Comparison of ENCODE assay signal across 9 cellular contexts in genomic region chr1:41102208-41102607, GRCh38.
DNase-seq lines count a peak whose midpoint lies in the region; ATAC-seq and TF ChIP-seq lines count a peak whose summit lies in the region.
"Had no signal": no experiment of that assay in that cellular context is flagged by ENCODE, and none has a peak within 500 bp of the region (broad histone marks: within the 10 kb centered on the region; RNA-seq: fewer than 3 reads in every experiment).

No MANE protein-coding gene starts in this region.

- no peak overlapping the region for H2BK120ac ChIP-seq in IMR-90 (ENCODE audit: low read depth, low read length)

- no peaks in the 10 kb centered on the region for H3K4me1 Mint-ChIP-seq in activated CD4-positive, alpha-beta memory T cell treated with anti-CD3 and anti-CD28 coated beads, Interleukin-2, amount 10 ng/mL, durations not matched to agents 7 days and 5 days
- H3K4me1 Mint-ChIP-seq in activated CD8-positive, alpha-beta memory T cell treated with anti-CD3 and anti-CD28 coated beads, Interleukin-2, amount 10 ng/mL, durations not matched to agents 7 days and 5 days = peaks cover 2% of the 10 kb centered on the region

- POLR2A ChIA-PET in IMR-90 (lab: Charles Lee; ENCODE audit: unreplicated experiment) = no interaction called here
- POLR2A ChIA-PET in activated CD4-positive, alpha-beta memory T cell treated with anti-CD3 and anti-CD28 coated beads, Interleukin-2, amount 10 ng/mL, durations not matched to agents 7 days and 5 days (lab: Charles Lee) = no interaction called here

- DNase-seq in IMR-90 (peak; percentile 97), breast epithelium (ENCODE audit: low spot score in 2 of 2) (peak; percentile 86 to 91), kidney tubule cell (ENCODE audit: low spot score) (peak; percentile 85), tibial nerve (ENCODE audit: low spot score in 2 of 2) (peak; percentile 77 to 84), foreskin melanocyte (no peak)
- DNase-seq in activated CD4-positive, alpha-beta memory T cell treated with anti-CD3 and anti-CD28 coated beads, Interleukin-2, amount 10 ng/mL, durations not matched to agents 7 days and 5 days = no peak
- DNase-seq in activated CD8-positive, alpha-beta memory T cell treated with anti-CD3 and anti-CD28 coated beads, Interleukin-2, amount 10 ng/mL, durations not matched to agents 7 days and 5 days = no peak

- no peak overlapping the region for H3K4me2 ChIP-seq in IMR-90 (ENCODE audit: low read depth, low read length)

- ATAC-seq in IMR-90 (ENCODE audit: low read depth) (peak; percentile 95), GM21515 (IDR thresholded peaks at IDR 0.05; ENCODE audit: unreplicated experiment) (no peak)
- ATAC-seq in activated CD8-positive, alpha-beta memory T cell treated with anti-CD3 and anti-CD28 coated beads, Interleukin-2, amount 10 ng/mL, durations not matched to agents 7 days and 5 days = no peak

- no peak overlapping the region for H4K5ac ChIP-seq in IMR-90 (ENCODE audit: low read depth, low read length)

- H3K14ac ChIP-seq in IMR-90 (replicated peaks; ENCODE audit: low read depth, low read length) = no peak overlapping the region

- no peak overlapping the region for H2BK15ac ChIP-seq in IMR-90 (ENCODE audit: low read depth, low read length)

- H3K18ac ChIP-seq in IMR-90 (ENCODE audit: low read depth, low read length) = no peak overlapping the region

- H3K9me3 Mint-ChIP-seq in activated CD4-positive, alpha-beta memory T cell treated with anti-CD3 and anti-CD28 coated beads, Interleukin-2, amount 10 ng/mL, durations not matched to agents 7 days and 5 days = no peaks in the 10 kb centered on the region
- no peaks in the 10 kb centered on the region for H3K9me3 Mint-ChIP-seq in activated CD8-positive, alpha-beta memory T cell treated with anti-CD3 and anti-CD28 coated beads, Interleukin-2, amount 10 ng/mL, durations not matched to agents 7 days and 5 days (ENCODE audit: low read depth)
- H3K9me3 Mint-ChIP-seq: dendritic cell treated with granulocyte-macrophage colony-stimulating factor and Interleukin-4, amounts not matched to agents 40 ng/mL and 50 ng/mL, for 4 days had no signal

- H3K27me3 ChIP-seq in IMR-90 (ENCODE audit: control insufficient read depth, insufficient read depth, low read length) (no peaks in the 10 kb centered on the region), breast epithelium (no peaks in the 10 kb centered on the region), tibial nerve (no peaks in the 10 kb centered on the region)

- no peaks in the 10 kb centered on the region; a peak in 1 of 4 replicates for H3K79me1 ChIP-seq in IMR-90 (ENCODE audit: low read depth in 1 of 2, low read length in 2 of 2)

- TF ChIP-seq CTCF in IMR-90 (conservative IDR thresholded peaks at IDR 0.05; ENCODE audit: low read depth, low read length) (no peak), breast epithelium (IDR thresholded peaks at IDR 0.05) (no peak), tibial nerve (IDR thresholded peaks at IDR 0.05) (no peak)

- H2BK5ac ChIP-seq in IMR-90 (ENCODE audit: low read depth, low read length, poor library complexity, severe bottlenecking) = peak overlapping the region; percentile 61

- peaks cover 2% of the 10 kb centered on the region for H3K36me3 Mint-ChIP-seq in activated CD4-positive, alpha-beta memory T cell treated with anti-CD3 and anti-CD28 coated beads, Interleukin-2, amount 10 ng/mL, durations not matched to agents 7 days and 5 days (ENCODE audit: low read depth)
- H3K36me3 Mint-ChIP-seq in activated CD8-positive, alpha-beta memory T cell treated with anti-CD3 and anti-CD28 coated beads, Interleukin-2, amount 10 ng/mL, durations not matched to agents 7 days and 5 days = peaks cover 5% of the 10 kb centered on the region

- H3K27me3 Mint-ChIP-seq in activated CD4-positive, alpha-beta memory T cell treated with anti-CD3 and anti-CD28 coated beads, Interleukin-2, amount 10 ng/mL, durations not matched to agents 7 days and 5 days = no peaks in the 10 kb centered on the region
- H3K27me3 Mint-ChIP-seq in activated CD8-positive, alpha-beta memory T cell treated with anti-CD3 and anti-CD28 coated beads, Interleukin-2, amount 10 ng/mL, durations not matched to agents 7 days and 5 days = no peaks in the 10 kb centered on the region
- H3K27me3 Mint-ChIP-seq: dendritic cell treated with granulocyte-macrophage colony-stimulating factor and Interleukin-4, amounts not matched to agents 40 ng/mL and 50 ng/mL, for 4 days had no signal

- no peak overlapping the region; the same call in 1 of the 2 replicates for H3K4ac ChIP-seq in IMR-90 (ENCODE audit: low read depth, low read length)

- dilution Hi-C loops in IMR-90 (cut with HindIII; ENCODE audit: low sequenced_read_pairs, unreplicated experiment) = no loop called here

- no peak overlapping the region for H3K9ac ChIP-seq in IMR-90 (ENCODE audit: low read depth, low read length)

- CTCF ChIA-PET in IMR-90 (lab: Yijun Ruan, JAX) = interaction anchor here (0.5 to 2.0 kb wide), 4 partner anchors 13 to 134 kb away, joined by 3 to 10 read pairs (median 4); no protein-coding TSS in a partner anchor
- CTCF ChIA-PET in activated CD4-positive, alpha-beta memory T cell treated with anti-CD3 and anti-CD28 coated beads, Interleukin-2, amount 10 ng/mL, durations not matched to agents 7 days and 5 days (lab: Charles Lee) = no interaction called here
- CTCF ChIA-PET in activated CD8-positive, alpha-beta memory T cell treated with anti-CD3 and anti-CD28 coated beads, Interleukin-2, amount 10 ng/mL, durations not matched to agents 7 days and 5 days (lab: Charles Lee) = no interaction called here

- H2BK20ac ChIP-seq in IMR-90 (ENCODE audit: low read depth, low read length) = no peak overlapping the region

- no TSS peak for BruUV-seq in IMR-90 (replicated peaks; lab: Mats Ljungman, UMichigan)

- no peaks in the 10 kb centered on the region; the same call in 1 of the 2 replicates for H4K20me1 ChIP-seq in IMR-90 (ENCODE audit: insufficient read depth, low read length)

- no peak overlapping the region for H2AFZ ChIP-seq in IMR-90 (replicated peaks; ENCODE audit: low read length, poor library complexity)

- no peak overlapping the region for H3K27ac Mint-ChIP-seq in activated CD4-positive, alpha-beta memory T cell treated with anti-CD3 and anti-CD28 coated beads, Interleukin-2, amount 10 ng/mL, durations not matched to agents 7 days and 5 days
- no peak overlapping the region for H3K27ac Mint-ChIP-seq in activated CD8-positive, alpha-beta memory T cell treated with anti-CD3 and anti-CD28 coated beads, Interleukin-2, amount 10 ng/mL, durations not matched to agents 7 days and 5 days
- H3K27ac Mint-ChIP-seq: dendritic cell treated with granulocyte-macrophage colony-stimulating factor and Interleukin-4, amounts not matched to agents 40 ng/mL and 50 ng/mL, for 4 days had no signal

- TF ChIP-seq RAD21 in IMR-90 (IDR thresholded peaks at IDR 0.05; ENCODE audit: low read length) = no peak

- intact Hi-C loops in IMR-90 (cut with micrococcal nuclease) = loop anchor here (5.0 kb wide), 1 partner anchor 140 kb away; the partner anchor contains the start of gene SCMH1
- intact Hi-C loops in breast epithelium (cut with DNase I; ENCODE audit: low total_unique reads) = no loop called here

- peak in 1 of 2 donors; percentile 83 for TF ChIP-seq EP300 in tibial nerve (IDR thresholded peaks at IDR 0.05)

- no peak overlapping the region for H4K8ac ChIP-seq in IMR-90 (ENCODE audit: low read depth in 2 of 2, low read length in 2 of 2)

- H3K4me1 ChIP-seq in IMR-90 (ENCODE audit: control insufficient read depth, insufficient read depth, low read length) = peaks cover 5% of the 10 kb centered on the region
- peaks cover 0 to 13% of the 10 kb centered on the region in 2 donors for H3K4me1 ChIP-seq in breast epithelium
- peaks cover 0 to 48% (median 20%) of the 10 kb centered on the region in 4 donors for H3K4me1 ChIP-seq in tibial nerve

- H2AK5ac ChIP-seq in IMR-90 (ENCODE audit: low read depth, low read length) = no peak overlapping the region

- H2AK9ac ChIP-seq in IMR-90 (replicated peaks; ENCODE audit: low read depth, low read length, poor library complexity) = no peak overlapping the region

- no peak overlapping the region for H3K4me3 Mint-ChIP-seq in activated CD4-positive, alpha-beta memory T cell treated with anti-CD3 and anti-CD28 coated beads, Interleukin-2, amount 10 ng/mL, durations not matched to agents 7 days and 5 days
- no peak overlapping the region for H3K4me3 Mint-ChIP-seq in activated CD8-positive, alpha-beta memory T cell treated with anti-CD3 and anti-CD28 coated beads, Interleukin-2, amount 10 ng/mL, durations not matched to agents 7 days and 5 days
- H3K4me3 Mint-ChIP-seq: dendritic cell treated with granulocyte-macrophage colony-stimulating factor and Interleukin-4, amounts not matched to agents 40 ng/mL and 50 ng/mL, for 4 days had no signal

- H3K4me3 ChIP-seq in IMR-90 (ENCODE audit: insufficient read depth, low read depth, low read length) (no peak overlapping the region), breast epithelium (no peak overlapping the region), tibial nerve (no peak overlapping the region)

- in situ Hi-C loops in IMR-90 (cut with MboI; ENCODE audit: low sequenced_read_pairs) = no loop called here

- H3K9me3 ChIP-seq in IMR-90 (ENCODE audit: control insufficient read depth, insufficient read depth, low read length) (no peaks in the 10 kb centered on the region), breast epithelium (no peaks in the 10 kb centered on the region), tibial nerve (no peaks in the 10 kb centered on the region)

- no peak overlapping the region for H3K23ac ChIP-seq in IMR-90 (ENCODE audit: low read depth, low read length)

- H3K56ac ChIP-seq in IMR-90 (ENCODE audit: extremely low read depth, insufficient read depth, low read length) = no peak overlapping the region

- H3K9me1 ChIP-seq in IMR-90 (ENCODE audit: insufficient read depth, low read length) = peaks cover 3% of the 10 kb centered on the region

- H4K91ac ChIP-seq in IMR-90 (ENCODE audit: insufficient read depth, low read depth, low read length) = no peak overlapping the region

- TF ChIP-seq POLR2A in IMR-90 (IDR thresholded peaks at IDR 0.05; ENCODE audit: low read depth, low read length) = no peak
- no peak for TF ChIP-seq POLR2A in breast epithelium (IDR thresholded peaks at IDR 0.05)
- no peak for TF ChIP-seq POLR2A in tibial nerve (IDR thresholded peaks at IDR 0.05)

- H3K27ac ChIP-seq in IMR-90 (ENCODE audit: insufficient read depth, low read length) (no peak overlapping the region), breast epithelium (peak overlapping the region; percentile 28 to 74), tibial nerve (peak overlapping the region; percentile 10 to 76 (median 58))

- no peaks in the 10 kb centered on the region for H3K36me3 ChIP-seq in IMR-90 (ENCODE audit: control insufficient read depth, insufficient read depth, low read length)
- no peaks in the 10 kb centered on the region for H3K36me3 ChIP-seq in breast epithelium
- H3K36me3 ChIP-seq in tibial nerve = no peaks in the 10 kb centered on the region

TF ChIP-seq in IMR-90, 13 proteins besides CTCF, POLR2A, EP300 and RAD21 (continues in another document):
- TF ChIP-seq MAZ (IDR thresholded peaks at IDR 0.05; ENCODE audit: borderline replicate concordance, low read depth, low read length) (no peak), FOS (IDR thresholded peaks at IDR 0.05; ENCODE audit: low read depth, low read length) (no peak), CEBPB (IDR thresholded peaks at IDR 0.05; ENCODE audit: low read depth, low read length) (no peak), RFX5 (IDR thresholded peaks at IDR 0.05; ENCODE audit: low read depth, low read length) (no peak)

Comparison
In these comparisons a context has a peak if more than half of its experiments do, and no peak if none do; other contexts are left out.
1. DNase-seq: peak in IMR-90 (single experiment), breast epithelium (2 of 2), kidney tubule cell (single experiment) and tibial nerve (2 of 2); none in foreskin melanocyte (single experiment), activated CD4-positive, alpha-beta memory T cell treated with anti-CD3 and anti-CD28 coated beads, Interleukin-2, amount 10 ng/mL, durations not matched to agents 7 days and 5 days (single experiment) and activated CD8-positive, alpha-beta memory T cell treated with anti-CD3 and anti-CD28 coated beads, Interleukin-2, amount 10 ng/mL, durations not matched to agents 7 days and 5 days (single experiment).